ENCODE assay signal across 8 cellular contexts in genomic region chr10:68871105-68871711, GRCh38. TPM values are rescaled to one million over a fixed set of nuclear protein-coding genes. Genes with fewer than 3 reads are reported as not detected.
DNase-seq lines count a peak whose midpoint lies in the region; ATAC-seq and FAIRE-seq lines count a peak whose summit lies in the region.
"Had no signal": no experiment of that assay in that cellular context is flagged by ENCODE, and none has a peak within 500 bp of the region (broad histone marks: within the 10 kb centered on the region; RNA-seq: fewer than 3 reads in every experiment).

No MANE protein-coding gene starts in this region.

- H3K4me3 ChIP-seq in small intestine (ENCODE audit: low read depth in 1 of 2, low read length in 2 of 2), result no peak overlapping the region

- DNase-seq in HK-2 (ENCODE audit: unreplicated experiment), result peak; percentile 62
- peak; percentile 61 for DNase-seq in RCC 7860 (ENCODE audit: low spot score)
- no peak for DNase-seq in Right ventricle myocardium superior
- DNase-seq in small intestine, result peak; percentile 44
- no peak for DNase-seq in HPDE6-E6E7 (ENCODE audit: extremely low spot score)
- DNase-seq in islet precursor cell, result no peak
- DNase-seq in NCI-H2196 treated with DMSO at 0.1 percent for 48 hours (lab: John Stamatoyannopoulos, UW; ENCODE audit: unreplicated experiment), result no peak

- peak; percentile 50 for FAIRE-seq in RCC 7860 (lab: Jason Lieb, UNC)
- no peak for FAIRE-seq in small intestine (lab: Jason Lieb, UNC)
- FAIRE-seq: endothelial cell of umbilical vein had no signal

- H3K27ac ChIP-seq in small intestine (ENCODE audit: low read depth in 1 of 2, low read length in 1 of 2), result peak overlapping the region in 1 of 2 donors; percentile 83

- WGBS in small intestine, 3 donors, result 29 to 38% (median 36%) methylated on average over 6 of the region's 6 CpGs

- peaks cover 0 to 6% of the 10 kb centered on the region in 2 donors for H3K4me1 ChIP-seq in small intestine (ENCODE audit: control insufficient read depth in 2 of 2, insufficient read depth in 1 of 2, low read depth in 1 of 2, low read length in 1 of 2)

- intact Hi-C loops in Right ventricle myocardium superior (cut with DNase I), result no loop called here

- ATAC-seq in Right ventricle myocardium superior (ENCODE audit: poor library complexity), result peak; percentile 51

- H3K9me3 ChIP-seq in small intestine (ENCODE audit: control insufficient read depth, low read depth), result no peaks in the 10 kb centered on the region

- no peaks in the 10 kb centered on the region for H3K36me3 ChIP-seq in small intestine (ENCODE audit: control insufficient read depth in 2 of 2, insufficient read depth in 2 of 2, low read length in 2 of 2)

- H3K27me3 ChIP-seq in small intestine (ENCODE audit: control insufficient read depth in 2 of 2, insufficient read depth in 2 of 2, low read length in 2 of 2), result no peaks in the 10 kb centered on the region

RNA-seq across cellular contexts. Expression of gene DDX50, which starts 29.9 kb away (rescaled TPM):
- 17.3 TPM for total RNA-seq in Right ventricle myocardium superior
- 10 to 100 TPM; 12.3 to 25.3 (median 18.6) TPM for polyA plus RNA-seq in small intestine

RNA-seq across cellular contexts. Expression of gene STOX1, which starts 43.9 kb away (rescaled TPM):
- 0.38 TPM for total RNA-seq in Right ventricle myocardium superior
- 1 to 10 TPM in 1 of 3 donors, under 1 TPM in 1, not detected in 1; 0.81 to 2.5 TPM for polyA plus RNA-seq in small intestine

Comparison
In these comparisons a context has a peak if more than half of its experiments do, and no peak if none do; other contexts are left out.
1. DNase-seq: peak in HK-2 (single experiment), RCC 7860 (single experiment) and small intestine (single experiment); none in Right ventricle myocardium superior (single experiment), HPDE6-E6E7 (single experiment), islet precursor cell (single experiment) and NCI-H2196 treated with DMSO at 0.1 percent for 48 hours (single experiment).